Comparison of ENCODE assay signal across 9 cellular contexts in the genomic region with DNA sequence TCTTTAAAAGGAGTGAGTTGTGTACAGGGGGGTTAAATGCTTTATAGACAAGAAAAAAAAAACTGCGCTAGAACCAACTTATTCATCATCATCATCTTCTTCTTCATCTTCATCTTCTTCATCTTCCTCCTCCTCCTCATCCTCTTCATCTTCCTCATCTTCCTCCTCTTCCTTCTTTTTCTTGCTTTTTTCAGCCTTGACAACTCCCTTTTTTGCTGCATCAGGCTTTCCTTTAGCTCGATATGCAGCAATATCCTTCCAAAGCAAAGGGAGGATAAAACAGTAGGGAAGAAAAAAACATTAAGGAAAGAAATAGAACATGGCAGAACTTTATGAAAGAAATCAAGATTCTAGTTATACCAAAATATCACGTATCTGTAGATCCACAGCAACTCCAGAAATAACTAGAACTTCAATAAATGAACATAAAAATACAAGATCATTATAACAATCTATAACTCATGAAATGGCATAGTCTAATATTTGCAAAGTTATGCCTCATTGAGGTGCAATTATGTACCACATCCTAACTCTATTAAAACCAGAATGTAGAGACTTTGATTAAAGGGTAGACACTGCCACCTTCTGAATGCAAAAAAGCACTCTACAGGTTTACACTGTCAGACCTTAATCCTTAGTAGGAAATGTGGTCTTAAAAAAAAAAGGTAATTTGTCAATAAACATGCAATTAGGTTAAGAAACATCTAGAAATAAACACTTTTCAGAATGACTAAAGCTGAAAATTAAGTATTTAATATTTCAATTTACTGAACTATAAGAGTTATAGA. TPM values are rescaled to one million over a fixed set of nuclear protein-coding genes. Genes with fewer than 3 reads are reported as not detected.
DNase-seq lines count a peak whose midpoint lies in the region; ATAC-seq and TF ChIP-seq lines count a peak whose summit lies in the region.
"Not testable (repeated sequence)": the region's sequence is repeated elsewhere in the genome, so short reads cannot be mapped to it uniquely, and the experiment has no call there.
"Had no signal": no experiment of that assay in that cellular context is flagged by ENCODE, and none has a peak within 500 bp of the region (broad histone marks: within the 10 kb centered on the region; RNA-seq: fewer than 3 reads in every experiment).

No MANE protein-coding gene starts in this region.

- H4K5ac ChIP-seq in H9 (ENCODE audit: insufficient read length, low read depth, low read length), result not testable (repeated sequence)

- H2BK15ac ChIP-seq in H9 (ENCODE audit: low read depth, low read length), result not testable (repeated sequence)

- not testable (repeated sequence) for H3K4ac ChIP-seq in H9 (ENCODE audit: low read depth, low read length)

- not testable (repeated sequence) for H3K23ac ChIP-seq in H9 (ENCODE audit: insufficient read length, low read depth, low read length)

- H3K4me1 ChIP-seq in H9 (ENCODE audit: insufficient read depth, low read length), result not testable (repeated sequence)
- peaks cover 67% of the 10 kb centered on the region for H3K4me1 ChIP-seq in OCI-LY1 (ENCODE audit: insufficient read depth, low read length, severe bottlenecking)

- not testable (repeated sequence) for H3K79me1 ChIP-seq in H9 (ENCODE audit: insufficient read depth, low read depth, low read length, poor library complexity, severe bottlenecking)

- not testable (repeated sequence) for ATAC-seq in activated T-cell treated with anti-CD3 and anti-CD28 coated beads, Interleukin-2, amount 50 U/mL, for 4 hours; stimulated activated naive CD8-positive, alpha-beta T cell treated with anti-CD3 and anti-CD28 coated beads, Interleukin-15, amount 100 ng/mL, for 72 hours
- ATAC-seq in naive B cell (ENCODE audit: low read depth in 2 of 2), result peak in 1 of 2 donors; percentile 11

- H3K9me3 ChIP-seq in H9 (ENCODE audit: control insufficient read depth, low read depth, low read length); OCI-LY1 (ENCODE audit: low read length): not testable (repeated sequence)

- not testable (repeated sequence) for H3K4me3 ChIP-seq in OCI-LY1 (ENCODE audit: low read depth, low read length, poor library complexity, severe bottlenecking)

- WGBS in H9 (ENCODE audit: extremely low coverage, insufficient read length, low lambda C conversion rate), result no CpG with 5 or more reads among the region's 3 CpGs

- H3K36me3 Mint-ChIP-seq in H9 (ENCODE audit: insufficient read depth in 1 of 3, low read depth in 3 of 3) (peaks cover 24 to 48% (median 30%) of the 10 kb centered on the region in 3 experiments), chondrocyte (ENCODE audit: low read depth) (peaks cover 16% of the 10 kb centered on the region)
- peaks cover 27% of the 10 kb centered on the region for H3K36me3 Mint-ChIP-seq in activated T-cell treated with anti-CD3 and anti-CD28 coated beads, Interleukin-2, amount 50 U/mL, for 4 hours (ENCODE audit: insufficient read depth)
- not testable (repeated sequence) for H3K36me3 Mint-ChIP-seq in glutamatergic neuron (ENCODE audit: unreplicated experiment); naive B cell

- H3T11ph ChIP-seq in H9 (ENCODE audit: low read length), result not testable (repeated sequence)

- not testable (repeated sequence) for H3K9me3 Mint-ChIP-seq in H9; activated T-cell treated with anti-CD3 and anti-CD28 coated beads, Interleukin-2, amount 50 U/mL, for 4 hours; chondrocyte (ENCODE audit: low read depth); naive B cell; stimulated activated naive CD8-positive, alpha-beta T cell treated with anti-CD3 and anti-CD28 coated beads, Interleukin-15, amount 100 ng/mL, for 72 hours
- H3K9me3 Mint-ChIP-seq in glutamatergic neuron (ENCODE audit: unreplicated experiment), result peaks cover 19% of the 10 kb centered on the region

- H4K8ac ChIP-seq in H9 (replicated peaks; ENCODE audit: insufficient read length, low read depth, low read length), result not testable (repeated sequence)

- peaks cover 32% of the 10 kb centered on the region for H3F3A ChIP-seq in OCI-LY1 (ENCODE audit: insufficient read depth, low read length)

- peak overlapping the region in 1 of 3 experiments; percentile 96; a peak in 2 of 7 replicates for H3K27ac Mint-ChIP-seq in H9
- H3K27ac Mint-ChIP-seq in chondrocyte (ENCODE audit: unreplicated experiment), result not testable (repeated sequence)
- H3K27ac Mint-ChIP-seq in glutamatergic neuron (ENCODE audit: unreplicated experiment), result peak overlapping the region; percentile 79
- H3K27ac Mint-ChIP-seq in naive B cell, result peak overlapping the region in 5 of 6 donors; percentile 78 to 93 (median 87)
- peak overlapping the region; percentile 92 to 94 for H3K27ac Mint-ChIP-seq in stimulated activated naive CD8-positive, alpha-beta T cell treated with anti-CD3 and anti-CD28 coated beads, Interleukin-15, amount 100 ng/mL, for 72 hours

- not testable (repeated sequence) for H3K56ac ChIP-seq in H9 (ENCODE audit: insufficient read length, low read depth, low read length)

- H3K27ac ChIP-seq in H9 (ENCODE audit: insufficient read length, low read depth, low read length), result not testable (repeated sequence)
- peak overlapping the region; percentile 92 for H3K27ac ChIP-seq in OCI-LY1 (ENCODE audit: low read depth, low read length, poor library complexity, severe bottlenecking)

- not testable (repeated sequence) for H3K9me2 ChIP-seq in OCI-LY1 (ENCODE audit: low read depth, low read length)

- H4K20me1 ChIP-seq in H9 (ENCODE audit: control insufficient read depth, insufficient read depth, insufficient read length); OCI-LY1 (ENCODE audit: insufficient read depth, low read length): not testable (repeated sequence)

- TF ChIP-seq CTCF in H9 (conservative IDR thresholded peaks at IDR 0.05), result peak; percentile 21; the same call in 1 of the 3 replicates
- TF ChIP-seq CTCF in OCI-LY1 (IDR thresholded peaks at IDR 0.05; ENCODE audit: low read length), result peak; percentile 60
- TF ChIP-seq CTCF in chondrocyte (IDR thresholded peaks at IDR 0.05), result peak; percentile 81
- not testable (repeated sequence) for TF ChIP-seq CTCF in glutamatergic neuron (IDR thresholded peaks at IDR 0.05; ENCODE audit: partially characterized antibody, unreplicated experiment)

- H3K18ac ChIP-seq in H9 (ENCODE audit: insufficient read length, low read depth, low read length), result not testable (repeated sequence)

- H2AFZ ChIP-seq in H9 (ENCODE audit: low read length); OCI-LY1 (ENCODE audit: low read length): not testable (repeated sequence)

- not testable (repeated sequence) for H2BK120ac ChIP-seq in H9 (ENCODE audit: low read depth, low read length, poor library complexity, severe bottlenecking)

- H3K27me3 ChIP-seq in H9 (ENCODE audit: insufficient read depth, low read length); OCI-LY1 (ENCODE audit: insufficient read depth, low read length): not testable (repeated sequence)

- not testable (repeated sequence) for H3K4me2 ChIP-seq in H9 (ENCODE audit: insufficient read depth, insufficient read length, low read length)
- H3K4me2 ChIP-seq in OCI-LY1 (ENCODE audit: low read length), result peak overlapping the region; percentile 93

- DNase-seq in CD1c-positive myeloid dendritic cell (ENCODE audit: extremely low spot score) (peak; percentile 39), naive B cell (peak; percentile 50)
- not testable (repeated sequence) for DNase-seq in H9; activated T-cell treated with anti-CD3 and anti-CD28 coated beads, Interleukin-2, amount 50 U/mL, for 4 hours; chondrocyte (ENCODE audit: low spot score); glutamatergic neuron; stimulated activated naive CD8-positive, alpha-beta T cell treated with anti-CD3 and anti-CD28 coated beads, Interleukin-15, amount 100 ng/mL, for 72 hours

- H4K91ac ChIP-seq in H9 (ENCODE audit: insufficient read length, low read depth, low read length), result not testable (repeated sequence)

- H3K27me3 Mint-ChIP-seq in H9 (ENCODE audit: low read depth); activated T-cell treated with anti-CD3 and anti-CD28 coated beads, Interleukin-2, amount 50 U/mL, for 4 hours (ENCODE audit: low read depth); chondrocyte (ENCODE audit: low read depth); naive B cell; stimulated activated naive CD8-positive, alpha-beta T cell treated with anti-CD3 and anti-CD28 coated beads, Interleukin-15, amount 100 ng/mL, for 72 hours: not testable (repeated sequence)
- peaks cover 15% of the 10 kb centered on the region for H3K27me3 Mint-ChIP-seq in glutamatergic neuron (ENCODE audit: unreplicated experiment)

- H2BK20ac ChIP-seq in H9 (ENCODE audit: low read depth, low read length, poor library complexity, severe bottlenecking), result not testable (repeated sequence)

- not testable (repeated sequence) for H2BK5ac ChIP-seq in H9 (ENCODE audit: insufficient read length, low read length)

- H3K9ac ChIP-seq in H9 (ENCODE audit: extremely low read depth, insufficient read length, low read length), result not testable (repeated sequence)
- H3K9ac ChIP-seq in OCI-LY1 (ENCODE audit: low read length), result peak overlapping the region; percentile 22; the same call in 1 of the 2 replicates

- H3K4me1 Mint-ChIP-seq in H9, result peaks cover 3 to 15% of the 10 kb centered on the region in 2 experiments
- H3K4me1 Mint-ChIP-seq in activated T-cell treated with anti-CD3 and anti-CD28 coated beads, Interleukin-2, amount 50 U/mL, for 4 hours (ENCODE audit: low read depth), result peaks cover 37% of the 10 kb centered on the region
- H3K4me1 Mint-ChIP-seq in chondrocyte (ENCODE audit: low read depth), result peaks cover 33% of the 10 kb centered on the region
- H3K4me1 Mint-ChIP-seq in glutamatergic neuron (ENCODE audit: low read depth, unreplicated experiment), result peaks cover 16% of the 10 kb centered on the region
- H3K4me1 Mint-ChIP-seq in naive B cell, result peaks cover 23 to 58% (median 43%) of the 10 kb centered on the region in 3 donors
- H3K4me1 Mint-ChIP-seq in stimulated activated naive CD8-positive, alpha-beta T cell treated with anti-CD3 and anti-CD28 coated beads, Interleukin-15, amount 100 ng/mL, for 72 hours, result peaks cover 37% of the 10 kb centered on the region

- H3K14ac ChIP-seq in H9 (ENCODE audit: insufficient read depth, low read length), result not testable (repeated sequence)

- not testable (repeated sequence) for H3K4me3 Mint-ChIP-seq in H9; chondrocyte (ENCODE audit: unreplicated experiment)
- H3K4me3 Mint-ChIP-seq in activated T-cell treated with anti-CD3 and anti-CD28 coated beads, Interleukin-2, amount 50 U/mL, for 4 hours, result peak overlapping the region; percentile 42
- H3K4me3 Mint-ChIP-seq in glutamatergic neuron (ENCODE audit: unreplicated experiment), result peak overlapping the region; percentile 85
- peak overlapping the region in 5 of 8 donors; percentile 8 to 93 (median 29) for H3K4me3 Mint-ChIP-seq in naive B cell
- H3K4me3 Mint-ChIP-seq in stimulated activated naive CD8-positive, alpha-beta T cell treated with anti-CD3 and anti-CD28 coated beads, Interleukin-15, amount 100 ng/mL, for 72 hours, result peak overlapping the region in 1 of 2 donors; percentile 31

- H3K79me2 ChIP-seq in H9 (ENCODE audit: insufficient read depth, low read length), result not testable (repeated sequence)
- H3K79me2 ChIP-seq in OCI-LY1 (ENCODE audit: insufficient read depth, low read length), result peaks cover 33% of the 10 kb centered on the region

- H2AK5ac ChIP-seq in H9 (ENCODE audit: insufficient read length, low read length), result not testable (repeated sequence)

- peaks cover 61% of the 10 kb centered on the region for H3K36me3 ChIP-seq in OCI-LY1 (ENCODE audit: insufficient read depth, low read length)

- not testable (repeated sequence) for H2BK12ac ChIP-seq in H9 (ENCODE audit: insufficient read length, low read depth, low read length)

- H3K23me2 ChIP-seq in H9 (ENCODE audit: insufficient read length, low read depth, low read length, poor library complexity, severe bottlenecking), result not testable (repeated sequence)

RNA-seq across cellular contexts. Expression of a gene that starts 4.3 kb away (rescaled TPM):
- total RNA-seq in H9 (2021) (682 and 688 TPM in 2 replicates), chondrocyte (182 to 256 TPM (median 188 TPM) in 3 replicates), glutamatergic neuron (ENCODE audit: unreplicated experiment) (501 TPM)
- total RNA-seq in activated T-cell treated with anti-CD3 and anti-CD28 coated beads, Interleukin-2, amount 50 U/mL, for 4 hours, result 100 to 1,000 TPM; 372 to 448 (median 435) TPM
- 100 to 1,000 TPM; 649 to 840 (median 792) TPM for polyA plus RNA-seq in naive B cell (ENCODE audit: low read depth in 6 of 6)

RNA-seq across cellular contexts. Expression of a gene that starts 39.2 kb away (rescaled TPM):
- total RNA-seq in H9 (2021) (0.20 TPM in 1 of 2 replicates, not detected in the other), chondrocyte (not detected in 3 replicates), glutamatergic neuron (ENCODE audit: unreplicated experiment) (not detected)
- total RNA-seq in activated T-cell treated with anti-CD3 and anti-CD28 coated beads, Interleukin-2, amount 50 U/mL, for 4 hours, result not detected
- under 1 TPM in 2 of 6 donors, not detected in 4; 0.19 to 0.31 TPM for polyA plus RNA-seq in naive B cell (ENCODE audit: low read depth in 6 of 6)
- total RNA-seq: GM23338 had no signal
- polyA plus RNA-seq: GM23338 had no signal
